12 cellular contexts compared by ENCODE assay signal in genomic region chr6:108948252-108948651, GRCh38.
DNase-seq lines count a peak whose midpoint lies in the region; ATAC-seq and TF ChIP-seq lines count a peak whose summit lies in the region.
"Had no signal": no experiment of that assay in that cellular context is flagged by ENCODE, and none has a peak within 500 bp of the region (broad histone marks: within the 10 kb centered on the region; RNA-seq: fewer than 3 reads in every experiment).

No MANE protein-coding gene starts in this region.

- H3K9me3 Mint-ChIP-seq in activated T-cell treated with anti-CD3 and anti-CD28 coated beads, Interleukin-2, amount 50 U/mL, for 72 hours = no peaks in the 10 kb centered on the region
- H3K9me3 Mint-ChIP-seq: GM23338 had no signal

- H3K27ac Mint-ChIP-seq in activated T-cell treated with anti-CD3 and anti-CD28 coated beads, Interleukin-2, amount 50 U/mL, for 72 hours = no peak overlapping the region
- H3K27ac Mint-ChIP-seq: GM23338 had no signal

- no peak for TF ChIP-seq CTCF in mucosa of descending colon (IDR thresholded peaks at IDR 0.05)
- TF ChIP-seq CTCF in upper lobe of right lung (IDR thresholded peaks at IDR 0.05) = no peak

- peaks cover 45% of the 10 kb centered on the region for H3K4me1 Mint-ChIP-seq in activated T-cell treated with anti-CD3 and anti-CD28 coated beads, Interleukin-2, amount 50 U/mL, for 72 hours (ENCODE audit: low read depth)

- H3K36me3 Mint-ChIP-seq in activated T-cell treated with anti-CD3 and anti-CD28 coated beads, Interleukin-2, amount 50 U/mL, for 72 hours (ENCODE audit: insufficient read depth in 2 of 2) = no peaks in the 10 kb centered on the region

- peaks cover 6% of the 10 kb centered on the region for H3K4me1 ChIP-seq in mucosa of descending colon (ENCODE audit: low read depth)
- peaks cover 44% of the 10 kb centered on the region for H3K4me1 ChIP-seq in upper lobe of right lung

- H3K27me3 ChIP-seq in upper lobe of right lung = no peaks in the 10 kb centered on the region

- no peaks in the 10 kb centered on the region for H3K36me3 ChIP-seq in mucosa of descending colon (ENCODE audit: low read depth)
- no peaks in the 10 kb centered on the region for H3K36me3 ChIP-seq in upper lobe of right lung

- H3K27me3 Mint-ChIP-seq in activated T-cell treated with anti-CD3 and anti-CD28 coated beads, Interleukin-2, amount 50 U/mL, for 72 hours (ENCODE audit: low read depth) = no peaks in the 10 kb centered on the region

- intact Hi-C loops in mucosa of descending colon (cut with DNase I, micrococcal nuclease) (loop anchor here in 1 of 2 donors (10.0 kb wide), 1 partner anchor 127 kb away; no protein-coding TSS in a partner anchor), upper lobe of right lung (cut with DNase I) (no loop called here)

- H3K4me3 ChIP-seq in mucosa of descending colon = no peak overlapping the region
- no peak overlapping the region for H3K4me3 ChIP-seq in upper lobe of right lung
- H3K4me3 ChIP-seq: GM23338 had no signal

- H3K4me3 Mint-ChIP-seq in activated T-cell treated with anti-CD3 and anti-CD28 coated beads, Interleukin-2, amount 50 U/mL, for 72 hours = no peak overlapping the region
- H3K4me3 Mint-ChIP-seq: GM23338 had no signal

- peak; percentile 37 for DNase-seq in NCI-H774 (lab: John Stamatoyannopoulos, UW)
- no peak for DNase-seq in epithelial cell of prostate (ENCODE audit: low read depth, low spot score)
- peak in 1 of 3 donors; percentile 53 for DNase-seq in mucosa of descending colon
- no peak for DNase-seq in upper lobe of right lung
- DNase-seq in activated T-cell treated with anti-CD3 and anti-CD28 coated beads, Interleukin-2, amount 50 U/mL, for 72 hours = no peak
- DNase-seq in hepatic stellate cell (ENCODE audit: low spot score) = no peak
- DNase-seq: activated CD4-positive, CD25-positive, alpha-beta regulatory T cell; islet precursor cell; NCI-H226 had no signal

- peak; percentile 33 for ATAC-seq in mucosa of descending colon
- ATAC-seq in upper lobe of right lung = peak; percentile 19
- no peak for ATAC-seq in activated T-cell treated with anti-CD3 and anti-CD28 coated beads, Interleukin-2, amount 50 U/mL, for 72 hours (replicated peaks in 1 of 2)
- no peak for ATAC-seq in GM21360 (IDR thresholded peaks at IDR 0.05; ENCODE audit: unreplicated experiment)
- ATAC-seq: GM23338 had no signal

- H3K27ac ChIP-seq in epithelial cell of prostate = peak overlapping the region; percentile 92
- H3K27ac ChIP-seq in upper lobe of right lung = peak overlapping the region; percentile 81
- H3K27ac ChIP-seq: HL-60 had no signal

- H3K9me3 ChIP-seq in mucosa of descending colon (no peaks in the 10 kb centered on the region), upper lobe of right lung (no peaks in the 10 kb centered on the region)

Comparison
In these comparisons a context has a peak if more than half of its experiments do, and no peak if none do; other contexts are left out.
1. ATAC-seq: peak in mucosa of descending colon (single experiment) and upper lobe of right lung (single experiment); none in activated T-cell treated with anti-CD3 and anti-CD28 coated beads, Interleukin-2, amount 50 U/mL, for 72 hours (0 of 2) and GM21360 (single experiment).